8 cellular contexts compared by ENCODE assay signal in the genomic region with DNA sequence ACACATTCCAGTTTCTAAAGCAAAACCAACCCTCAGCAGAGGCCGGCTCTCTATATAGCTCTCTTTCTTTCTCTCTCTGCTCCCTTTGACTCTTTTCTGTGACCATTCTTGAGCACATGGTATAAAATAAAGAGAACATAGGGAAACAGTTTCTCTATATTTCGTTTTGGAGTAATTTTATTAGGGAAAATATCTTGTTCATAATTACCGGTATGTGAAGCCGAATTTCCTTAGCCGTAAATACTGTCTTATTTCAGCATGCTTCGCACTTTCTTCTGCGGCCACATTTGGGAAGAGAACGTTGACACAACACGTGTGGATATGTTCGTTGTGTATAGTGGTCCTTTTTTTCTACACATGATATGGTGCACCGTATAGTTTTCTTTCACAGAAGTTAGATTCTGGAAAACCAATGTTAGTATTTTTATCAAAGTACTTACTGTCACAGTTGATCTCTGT. TPM values are rescaled to one million over a fixed set of nuclear protein-coding genes. Genes with fewer than 3 reads are reported as not detected.
A peak's percentile ranks its signal among the peaks of the same experiment; 100 is the strongest.
DNase-seq lines count a peak whose midpoint lies in the region; ATAC-seq and TF ChIP-seq lines count a peak whose summit lies in the region.

No MANE protein-coding gene starts in this region.

- intact Hi-C loops in dorsolateral prefrontal cortex (cut with DNase I) = no loop called here

- ATAC-seq in GM19328 (IDR thresholded peaks at IDR 0.05; ENCODE audit: unreplicated experiment) = no peak
- no peak for ATAC-seq in HG03469 (IDR thresholded peaks at IDR 0.05; ENCODE audit: unreplicated experiment)

- peaks cover 15% of the 10 kb centered on the region for H3K4me1 ChIP-seq in neuron (ENCODE audit: insufficient read depth, low read length)

- POLR2A ChIA-PET in BJ (lab: Charles Lee) = interaction anchor here (0.6 kb wide), 1 partner anchor 16 kb away, joined by 4 read pairs; no protein-coding TSS in a partner anchor

- peak overlapping the region; percentile 87 for H2AFZ ChIP-seq in neuron (ENCODE audit: low read depth, low read length)

- DNase-seq in BJ (ENCODE audit: low read depth) = no peak
- DNase-seq in Jurkat, Clone E6-1 (ENCODE audit: low read depth, low spot score) = no peak
- no peak for DNase-seq in dorsolateral prefrontal cortex
- DNase-seq in cerebellar nuclear complex (lab: John Stamatoyannopoulos, UW) = no peak
- DNase-seq in NCI-H2227 (lab: John Stamatoyannopoulos, UW; ENCODE audit: unreplicated experiment) = no peak

- no peaks in the 10 kb centered on the region for H3K36me3 ChIP-seq in BJ (ENCODE audit: control insufficient read depth, insufficient read depth, low read length)
- H3K36me3 ChIP-seq in neuron (ENCODE audit: insufficient read depth, low read length) = no peaks in the 10 kb centered on the region

- peak overlapping the region in 26 of 59 donors; percentile 8 to 89 (median 35) for H3K27ac ChIP-seq in dorsolateral prefrontal cortex

- H3K27me3 ChIP-seq in BJ (ENCODE audit: control insufficient read depth, insufficient read depth, low read length) (peaks cover 33% of the 10 kb centered on the region), dorsolateral prefrontal cortex (peaks cover 0 to 75% (median 57%) of the 10 kb centered on the region in 45 donors), neuron (ENCODE audit: insufficient read depth, low read length) (peaks cover 34% of the 10 kb centered on the region)

- no peak for TF ChIP-seq CTCF in BJ (IDR thresholded peaks at IDR 0.05; ENCODE audit: insufficient read depth, low read depth, low read length)
- TF ChIP-seq CTCF in dorsolateral prefrontal cortex (IDR thresholded peaks at IDR 0.05 in 54 of 56, conservative IDR thresholded peaks at IDR 0.05 in 2 of 56; ENCODE audit: low read depth in 1 of 56, partially characterized antibody in 56 of 56) = no peak

- CTCF ChIA-PET in BJ (lab: Yijun Ruan, JAX) = interaction anchor here (1.2 kb wide), 1 partner anchor 143 kb away, joined by 5 read pairs; no protein-coding TSS in a partner anchor

- peak overlapping the region; percentile 39 for H3K4me3 ChIP-seq in BJ (ENCODE audit: low read depth, low read length)
- peak overlapping the region; percentile 88 for H3K4me3 ChIP-seq in Jurkat, Clone E6-1 (ENCODE audit: low read length)
- H3K4me3 ChIP-seq in dorsolateral prefrontal cortex = peak overlapping the region in 57 of 59 donors; percentile 20 to 77 (median 55)
- H3K4me3 ChIP-seq in neuron (ENCODE audit: low read length) = peak overlapping the region; percentile 61

- H3K9me3 ChIP-seq in neuron (ENCODE audit: low read length) = no peaks in the 10 kb centered on the region

RNA-seq across cellular contexts. Expression of a gene that starts 4.9 kb away (rescaled TPM):
- 2.6 and 2.7 TPM in 2 replicates for polyA plus RNA-seq in BJ (2011; rRNA removed)
- 1.1 and 1.6 TPM in 2 replicates for polyA minus RNA-seq in BJ (2011; rRNA and poly(A)+ RNA removed)
- polyA plus RNA-seq in Jurkat, Clone E6-1 (2012; ENCODE audit: insufficient read depth, insufficient read length) = 288 TPM
- total RNA-seq in dorsolateral prefrontal cortex = 10 to 100 TPM in 64 of 120 experiments, 1 to 10 TPM in 56; 3.3 to 28.2 (median 10.4) TPM
